10 cellular contexts compared by ENCODE assay signal in the genomic region with DNA sequence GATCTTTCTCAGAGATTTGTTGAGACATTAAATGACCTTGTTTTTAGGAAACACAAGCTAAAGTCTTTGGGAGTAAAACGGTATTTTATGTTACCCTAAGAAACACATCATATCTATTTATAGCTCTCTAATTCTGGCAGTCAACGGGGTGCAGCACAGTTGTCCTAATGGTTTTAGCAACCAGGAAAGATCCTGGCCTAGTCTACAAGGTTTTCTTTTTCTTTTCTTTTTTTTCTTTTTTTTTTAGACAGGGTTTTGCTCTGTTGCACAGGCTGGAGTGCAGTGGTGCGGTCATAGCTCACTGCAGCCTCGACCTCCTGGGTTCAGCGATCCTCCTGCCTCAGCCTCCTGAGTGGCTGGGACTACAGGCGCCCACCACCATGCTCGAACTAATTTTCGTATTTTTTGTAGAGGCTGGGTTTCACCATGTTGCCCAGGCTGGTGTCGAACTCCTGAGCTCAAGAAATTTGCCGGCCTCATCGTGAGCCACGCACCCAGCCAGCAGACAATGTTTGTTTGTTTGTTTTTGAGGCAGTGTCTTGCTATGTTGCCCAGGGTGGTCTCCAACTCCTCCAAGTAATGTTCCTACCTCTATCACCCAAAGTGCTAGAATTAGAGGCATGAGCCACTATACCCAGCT. TPM values are rescaled to one million over a fixed set of nuclear protein-coding genes. Genes with fewer than 3 reads are reported as not detected.
A peak's percentile ranks its signal among the peaks of the same experiment; 100 is the strongest.
DNase-seq lines count a peak whose midpoint lies in the region; ATAC-seq and TF ChIP-seq lines count a peak whose summit lies in the region.
"Had no signal": no experiment of that assay in that cellular context is flagged by ENCODE, and none has a peak within 500 bp of the region (broad histone marks: within the 10 kb centered on the region; RNA-seq: fewer than 3 reads in every experiment).

No MANE protein-coding gene starts in this region.

- DNase-seq in right lobe of liver (peak in 1 of 3 donors; percentile 9), transverse colon (no peak), posterior vena cava (ENCODE audit: low spot score) (no peak), NOMO-1 treated with dmso at 0.1 percent for 144 hours (lab: John Stamatoyannopoulos, UW; ENCODE audit: unreplicated experiment) (no peak), chondrocyte (ENCODE audit: low spot score) (no peak)
- DNase-seq: activated B cell treated with CpG ODN at 0.5 μM for 24 hours; activated naive CD4-positive, alpha-beta T cell treated with anti-CD3 and anti-CD28 coated beads for 36 hours had no signal

- TF ChIP-seq CTCF in right lobe of liver (IDR thresholded peaks at IDR 0.05) (no peak), transverse colon (IDR thresholded peaks at IDR 0.05) (no peak), chondrocyte (IDR thresholded peaks at IDR 0.05) (no peak)

- in situ Hi-C loops in transverse colon (cut with MboI; ENCODE audit: low pct_ligation_motif_present in 1 of 4, low pct_unique_long_range_greater_than_20kb in 1 of 4, low sequenced_read_pairs in 3 of 4): no loop called here

- no peaks in the 10 kb centered on the region for H3K9me3 Mint-ChIP-seq in chondrocyte (ENCODE audit: low read depth)
- H3K9me3 Mint-ChIP-seq: activated B cell treated with CpG ODN at 0.5 μM for 24 hours; activated naive CD4-positive, alpha-beta T cell treated with anti-CD3 and anti-CD28 coated beads for 36 hours had no signal

- H3K36me3 ChIP-seq in right lobe of liver (peaks cover 0 to 23% (median 12%) of the 10 kb centered on the region in 4 donors), transverse colon (peaks cover 0 to 16% (median 6%) of the 10 kb centered on the region in 4 donors)

- H3K27me3 Mint-ChIP-seq in chondrocyte (ENCODE audit: low read depth): no peaks in the 10 kb centered on the region
- H3K27me3 Mint-ChIP-seq: activated B cell treated with CpG ODN at 0.5 μM for 24 hours had no signal

- H3K4me1 ChIP-seq in right lobe of liver (no peaks in the 10 kb centered on the region), transverse colon (peaks cover 0 to 4% (median 4%) of the 10 kb centered on the region in 4 donors)

- H3K4me3 ChIP-seq in right lobe of liver: peak overlapping the region; percentile 23 to 33 (median 27)
- peak overlapping the region in 3 of 4 donors; percentile 39 to 54 (median 44) for H3K4me3 ChIP-seq in transverse colon

- peaks cover 20% of the 10 kb centered on the region for H3K36me3 Mint-ChIP-seq in chondrocyte (ENCODE audit: low read depth)

- 85% methylated on average over 9 of the region's 12 CpGs for WGBS in right lobe of liver (ENCODE audit: insufficient coverage, low coverage, low lambda C conversion rate, missing lambda C conversion rate)
- 40 to 87% methylated on average over 1 to 12 of the region's 12 CpGs for WGBS in transverse colon (ENCODE audit: low coverage in 1 of 2), 2 donors

- no peaks in the 10 kb centered on the region for H3K9me3 ChIP-seq in right lobe of liver
- no peaks in the 10 kb centered on the region for H3K9me3 ChIP-seq in transverse colon

- no peak overlapping the region for H3K27ac Mint-ChIP-seq in chondrocyte (ENCODE audit: unreplicated experiment)
- H3K27ac Mint-ChIP-seq: activated B cell treated with CpG ODN at 0.5 μM for 24 hours; activated naive CD4-positive, alpha-beta T cell treated with anti-CD3 and anti-CD28 coated beads for 36 hours had no signal

- no peaks in the 10 kb centered on the region for H3K4me1 Mint-ChIP-seq in chondrocyte (ENCODE audit: low read depth)
- H3K4me1 Mint-ChIP-seq: activated B cell treated with CpG ODN at 0.5 μM for 24 hours had no signal

- peak in 2 of 4 donors; percentile 7 to 9 for ATAC-seq in right lobe of liver

- no peak for TF ChIP-seq EP300 in transverse colon (IDR thresholded peaks at IDR 0.05; ENCODE audit: low read depth)

- H3K27ac ChIP-seq in cingulate gyrus (ENCODE audit: low read depth, low read length) (peak overlapping the region; percentile 60), right lobe of liver (peak overlapping the region; percentile 57 to 73 (median 64)), transverse colon (peak overlapping the region; percentile 84 to 95 (median 94))
- H3K27ac ChIP-seq: HL-60 had no signal

- H3K27me3 ChIP-seq in right lobe of liver: no peaks in the 10 kb centered on the region
- H3K27me3 ChIP-seq in transverse colon: no peaks in the 10 kb centered on the region

- intact Hi-C loops in right lobe of liver (cut with DNase I) (no loop called here), transverse colon (cut with DNase I; ENCODE audit: low total_unique reads) (no loop called here), posterior vena cava (cut with DNase I) (no loop called here)

- no peak overlapping the region for H3K4me3 Mint-ChIP-seq in chondrocyte (ENCODE audit: unreplicated experiment)
- H3K4me3 Mint-ChIP-seq: activated B cell treated with CpG ODN at 0.5 μM for 24 hours; activated naive CD4-positive, alpha-beta T cell treated with anti-CD3 and anti-CD28 coated beads for 36 hours had no signal

- no peak for TF ChIP-seq POLR2A in right lobe of liver (IDR thresholded peaks at IDR 0.05)
- no peak for TF ChIP-seq POLR2A in transverse colon (IDR thresholded peaks at IDR 0.05)

RNA-seq across cellular contexts. Expression of gene COX7A1, which starts 0.8 kb away (rescaled TPM):
- total RNA-seq in right lobe of liver (1 to 10 TPM; 1.0 to 6.2 (median 3.8) TPM), transverse colon (10 to 100 TPM in 2 of 4 donors, 1 to 10 TPM in 1, not detected in 1; 7.8 to 26.3 (median 11.7) TPM), posterior vena cava (100 to 1,000 TPM; 232 to 242 TPM), chondrocyte (not detected in 3 replicates)
- total RNA-seq: activated B cell treated with CpG ODN at 0.5 μM for 24 hours; activated naive CD4-positive, alpha-beta T cell treated with anti-CD3 and anti-CD28 coated beads for 36 hours had no signal

RNA-seq across cellular contexts. Expression of gene CAPNS1, which starts 13.1 kb away (rescaled TPM):
- total RNA-seq in right lobe of liver: 100 to 1,000 TPM in 4 of 6 experiments, 10 to 100 TPM in 2; 93.0 to 252 (median 168) TPM
- 100 to 1,000 TPM; 222 to 304 (median 248) TPM for total RNA-seq in transverse colon
- total RNA-seq in posterior vena cava: 100 to 1,000 TPM; 586 to 597 TPM
- total RNA-seq in chondrocyte: 509 to 762 TPM (median 724 TPM) in 3 replicates

RNA-seq across cellular contexts. Expression of gene TBCB, which starts 37.7 kb away (rescaled TPM):
- total RNA-seq in right lobe of liver (10 to 100 TPM; 27.8 to 64.7 (median 36.4) TPM), transverse colon (100 to 1,000 TPM in 2 of 4 donors, 10 to 100 TPM in 2; 82.4 to 175 (median 134) TPM), posterior vena cava (100 to 1,000 TPM; 133 to 141 TPM), chondrocyte (181 to 201 TPM (median 199 TPM) in 3 replicates)

RNA-seq across cellular contexts. Expression of gene POLR2I, which starts 38.3 kb away (rescaled TPM):
- total RNA-seq in right lobe of liver (10 to 100 TPM; 27.3 to 34.4 (median 29.9) TPM), transverse colon (10 to 100 TPM in 3 of 4 donors, not detected in 1; 15.1 to 44.9 (median 44.0) TPM), posterior vena cava (10 to 100 TPM; 43.9 to 47.6 TPM), chondrocyte (43.5 to 61.6 TPM (median 49.2 TPM) in 3 replicates)

RNA-seq across cellular contexts. Expression of gene OVOL3, which starts 42.1 kb away (rescaled TPM):
- total RNA-seq in right lobe of liver (not detected), transverse colon (not detected), posterior vena cava (not detected), chondrocyte (not detected in 3 replicates)
- total RNA-seq: activated B cell treated with CpG ODN at 0.5 μM for 24 hours; activated naive CD4-positive, alpha-beta T cell treated with anti-CD3 and anti-CD28 coated beads for 36 hours; mesenteric fat pad had no signal

Comparison
In these comparisons a context has a peak if more than half of its experiments do, and no peak if none do; other contexts are left out.
1. RNA of gene COX7A1, which starts 0.8 kb away (total RNA-seq): 232 to 242 TPM in posterior vena cava; 7.8 to 26.3 TPM in transverse colon, 1.0 to 6.2 TPM in right lobe of liver and not detected in chondrocyte; every median in the first group is over 4 times any median in the second.
2. Peak in every context shown above with its lines, with median percentiles within 50 percentile points of each other: H3K27ac ChIP-seq.